Comparison of ENCODE assay signal across 20 cellular contexts in the genomic region with DNA sequence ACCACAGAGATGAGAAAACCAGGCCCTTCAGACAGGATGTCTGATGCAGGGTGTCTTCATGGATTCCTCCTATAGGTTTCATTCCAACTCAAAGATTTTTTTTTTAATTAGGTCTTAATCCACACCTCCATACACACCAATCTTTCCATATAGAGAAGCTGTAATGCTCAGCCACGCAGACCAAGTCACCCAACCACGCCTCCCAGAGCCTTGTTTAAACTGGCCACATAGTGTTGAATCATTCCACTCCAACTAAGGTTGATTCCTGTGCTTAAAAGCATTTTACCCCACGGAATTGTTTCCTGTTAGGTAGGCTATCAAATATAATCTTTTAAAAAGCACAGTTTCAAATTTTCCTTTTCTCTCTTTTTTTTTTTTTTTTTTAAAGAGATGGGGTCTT.
DNase-seq lines count a peak whose midpoint lies in the region; ATAC-seq and TF ChIP-seq lines count a peak whose summit lies in the region.
"Had no signal": no experiment of that assay in that cellular context is flagged by ENCODE, and none has a peak within 500 bp of the region (broad histone marks: within the 10 kb centered on the region; RNA-seq: fewer than 3 reads in every experiment).

No MANE protein-coding gene starts in this region.

- no peak for TF ChIP-seq CTCF in RWPE2 (IDR thresholded peaks at IDR 0.05; ENCODE audit: poor library complexity, severe bottlenecking)
- no peak for TF ChIP-seq CTCF in CD4-positive, alpha-beta T cell (IDR thresholded peaks at IDR 0.05)
- TF ChIP-seq CTCF in osteocyte (IDR thresholded peaks at IDR 0.05): no peak

- H4K8ac ChIP-seq in mesendoderm (ENCODE audit: low read depth, low read length): no peak overlapping the region

- H3K56ac ChIP-seq in mesendoderm (ENCODE audit: low read length): no peak overlapping the region

- H3K27me3 Mint-ChIP-seq in CD4-positive, alpha-beta T cell: no peaks in the 10 kb centered on the region
- H3K27me3 Mint-ChIP-seq in osteocyte (ENCODE audit: unreplicated experiment): no peaks in the 10 kb centered on the region
- H3K27me3 Mint-ChIP-seq: CD4-positive, alpha-beta memory T cell had no signal

- H3K4me1 ChIP-seq in RWPE2 (ENCODE audit: insufficient read depth, poor library complexity, severe bottlenecking) (no peaks in the 10 kb centered on the region), mesendoderm (ENCODE audit: control insufficient read depth, low read depth, low read length) (no peaks in the 10 kb centered on the region)
- H3K4me1 ChIP-seq: BLaER1, SJCRH30 had no signal

- H4K5ac ChIP-seq in mesendoderm (ENCODE audit: low read length): no peak overlapping the region

- no peak overlapping the region for H3K4me3 Mint-ChIP-seq in CD4-positive, alpha-beta T cell
- no peak overlapping the region for H3K4me3 Mint-ChIP-seq in osteocyte (ENCODE audit: unreplicated experiment)
- H3K4me3 Mint-ChIP-seq: CD4-positive, alpha-beta memory T cell; H9 had no signal

- H2AK5ac ChIP-seq in mesendoderm (ENCODE audit: low read length): no peak overlapping the region

- H3K79me2 ChIP-seq in mesendoderm (ENCODE audit: control insufficient read depth, insufficient read depth, low read length): no peaks in the 10 kb centered on the region

- H3K4me3 ChIP-seq in RWPE2 (ENCODE audit: severe bottlenecking) (no peak overlapping the region), mesendoderm (ENCODE audit: low read length) (no peak overlapping the region)
- H3K4me3 ChIP-seq: BLaER1, SJCRH30 had no signal

- H2BK15ac ChIP-seq in mesendoderm (replicated peaks; ENCODE audit: low read depth): no peak overlapping the region

- no peak overlapping the region for H3K4me2 ChIP-seq in mesendoderm (ENCODE audit: low read length)
- H3K4me2 ChIP-seq: BLaER1 had no signal

- H3K27me3 ChIP-seq in RWPE2 (ENCODE audit: insufficient read depth, poor library complexity, severe bottlenecking) (no peaks in the 10 kb centered on the region), mesendoderm (ENCODE audit: insufficient read depth, low read length, poor library complexity) (no peaks in the 10 kb centered on the region)
- H3K27me3 ChIP-seq in CD4-positive, alpha-beta T cell (ENCODE audit: control insufficient read depth, insufficient read depth, low read length): no peaks in the 10 kb centered on the region
- H3K27me3 ChIP-seq: BLaER1, SJCRH30 had no signal

- H3K36me3 ChIP-seq in RWPE2 (ENCODE audit: low read depth) (no peaks in the 10 kb centered on the region), mesendoderm (ENCODE audit: control insufficient read depth, insufficient read depth, low read length) (no peaks in the 10 kb centered on the region)
- H3K36me3 ChIP-seq: BLaER1, SJCRH30 had no signal

- H3K79me1 ChIP-seq in mesendoderm (ENCODE audit: low read length): no peaks in the 10 kb centered on the region

- H3K27ac ChIP-seq in RWPE2 (ENCODE audit: poor library complexity, severe bottlenecking) (no peak overlapping the region), mesendoderm (ENCODE audit: low read depth, low read length) (no peak overlapping the region)
- H3K27ac ChIP-seq in CD4-positive, alpha-beta T cell (ENCODE audit: low read depth, low read length): no peak overlapping the region
- H3K27ac ChIP-seq: BLaER1, HL-60, SJCRH30 had no signal

- H2BK120ac ChIP-seq in mesendoderm (ENCODE audit: low read depth, low read length): no peak overlapping the region

- no peak overlapping the region for H3K23ac ChIP-seq in mesendoderm (ENCODE audit: low read length)

- peak; percentile 11 for DNase-seq in HT1080 (ENCODE audit: low read depth)
- DNase-seq in RWPE2 (ENCODE audit: low spot score): no peak
- DNase-seq in mesendoderm: no peak
- DNase-seq in CD4-positive, alpha-beta T cell: no peak
- DNase-seq in stimulated activated naive CD8-positive, alpha-beta T cell treated with anti-CD3 and anti-CD28 coated beads, Interleukin-15, Interleukin-2, amounts not matched to agents 100 U/mL and 50 U/mL, for 24 hours: no peak
- no peak for DNase-seq in osteocyte (ENCODE audit: extremely low spot score, unreplicated experiment)
- DNase-seq: CD4-positive, alpha-beta memory T cell; DND-41; H9; KG1; NCI-H1105; NCI-H146; NCI-H2029; NCI-H2227 treated with DMSO at 0.1 percent for 48 hours; NCI-H510A treated with DMSO at 0.1 percent for 48 hours; NCI-H748 treated with DMSO at 0.1 percent for 48 hours; SJCRH30 had no signal

- H3K9me3 ChIP-seq in RWPE2 (ENCODE audit: severe bottlenecking): no peaks in the 10 kb centered on the region
- H3K9me3 ChIP-seq in CD4-positive, alpha-beta T cell (ENCODE audit: control insufficient read depth, low read length): no peaks in the 10 kb centered on the region
- H3K9me3 ChIP-seq: BLaER1, SJCRH30 had no signal

- no peaks in the 10 kb centered on the region for H3K9me3 Mint-ChIP-seq in CD4-positive, alpha-beta T cell
- H3K9me3 Mint-ChIP-seq in osteocyte (ENCODE audit: unreplicated experiment): no peaks in the 10 kb centered on the region
- H3K9me3 Mint-ChIP-seq: CD4-positive, alpha-beta memory T cell; H9 had no signal

- H3K4ac ChIP-seq in mesendoderm (ENCODE audit: low read depth, low read length): no peak overlapping the region

- no peak overlapping the region for H3K18ac ChIP-seq in mesendoderm (ENCODE audit: low read length)

- intact Hi-C loops in CD4-positive, alpha-beta T cell (cut with DNase I, micrococcal nuclease): no loop called here

- H3K9ac ChIP-seq in mesendoderm (ENCODE audit: low read length): no peak overlapping the region
- H3K9ac ChIP-seq: BLaER1 had no signal

- ATAC-seq in RWPE2 (ENCODE audit: low read depth) (peak; percentile 76), esophagus mucosa (peak; percentile 80)
- ATAC-seq in CD4-positive, alpha-beta T cell (ENCODE audit: poor library complexity): no peak
- no peak for ATAC-seq in stimulated activated naive CD8-positive, alpha-beta T cell treated with anti-CD3 and anti-CD28 coated beads, Interleukin-15, Interleukin-2, amounts not matched to agents 100 U/mL and 50 U/mL, for 24 hours

- CTCF ChIA-PET in CD4-positive, alpha-beta T cell (lab: Charles Lee): no interaction called here

- no peak overlapping the region for H2BK5ac ChIP-seq in mesendoderm (ENCODE audit: low read length)

- POLR2A ChIA-PET in CD4-positive, alpha-beta T cell (lab: Charles Lee): no interaction called here

- H3K36me3 Mint-ChIP-seq in CD4-positive, alpha-beta T cell (ENCODE audit: low read depth): peaks cover 28% of the 10 kb centered on the region
- peaks cover 2% of the 10 kb centered on the region for H3K36me3 Mint-ChIP-seq in osteocyte (ENCODE audit: unreplicated experiment)

- no peak overlapping the region for H3K27ac Mint-ChIP-seq in CD4-positive, alpha-beta T cell
- no peak overlapping the region for H3K27ac Mint-ChIP-seq in osteocyte (ENCODE audit: unreplicated experiment)
- H3K27ac Mint-ChIP-seq: CD4-positive, alpha-beta memory T cell had no signal

- WGBS in mesendoderm (ENCODE audit: extremely low coverage, insufficient coverage, low lambda C conversion rate): no CpG with 5 or more reads among the region's 3 CpGs

- H3K4me1 Mint-ChIP-seq in CD4-positive, alpha-beta T cell (ENCODE audit: low read depth): no peaks in the 10 kb centered on the region
- peaks cover 3% of the 10 kb centered on the region for H3K4me1 Mint-ChIP-seq in osteocyte (ENCODE audit: unreplicated experiment)
- H3K4me1 Mint-ChIP-seq: CD4-positive, alpha-beta memory T cell; H9 had no signal

Comparison
In these comparisons a context has a peak if more than half of its experiments do, and no peak if none do; other contexts are left out.
1. ATAC-seq: peak in RWPE2 (single experiment) and esophagus mucosa (single experiment); none in CD4-positive, alpha-beta T cell (single experiment) and stimulated activated naive CD8-positive, alpha-beta T cell treated with anti-CD3 and anti-CD28 coated beads, Interleukin-15, Interleukin-2, amounts not matched to agents 100 U/mL and 50 U/mL, for 24 hours (single experiment).